In the genomic region with DNA sequence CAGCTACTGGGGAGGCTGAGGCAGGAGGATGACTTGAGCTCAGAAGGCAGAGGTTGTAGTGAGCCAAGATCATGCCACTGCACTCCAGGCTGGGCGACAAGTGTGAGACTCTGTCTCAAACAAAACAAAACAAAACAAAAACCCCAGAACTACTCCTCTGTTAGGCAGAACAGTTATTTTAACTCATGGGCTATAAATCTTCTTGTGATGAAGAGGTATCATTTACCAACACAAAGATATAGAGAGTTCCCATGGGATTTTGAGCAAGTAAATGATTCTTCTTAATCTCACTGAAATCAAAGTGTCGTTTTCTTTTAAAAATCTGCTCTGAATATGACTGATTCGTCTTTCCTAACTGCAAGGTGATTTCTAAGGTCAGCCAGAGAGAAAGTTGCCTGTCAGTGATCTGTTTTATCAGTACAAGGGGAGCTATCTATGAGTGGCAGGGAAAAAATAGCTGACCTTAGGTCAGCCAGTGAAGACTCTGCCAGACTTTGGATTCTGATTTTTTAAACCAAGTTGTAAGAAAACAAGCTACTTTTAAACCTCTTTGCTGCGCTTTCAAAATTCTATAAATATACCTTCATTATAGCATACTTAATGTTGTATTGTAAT, we compare ENCODE assay signal across 2 cellular contexts.
TF ChIP-seq lines count a peak whose summit lies in the region.

No MANE protein-coding gene starts in this region.

TF ChIP-seq in HepG2, 621 proteins besides CTCF, POLR2A, EP300 and RAD21 (continues in another document):
- TF ChIP-seq, protein P1, sequence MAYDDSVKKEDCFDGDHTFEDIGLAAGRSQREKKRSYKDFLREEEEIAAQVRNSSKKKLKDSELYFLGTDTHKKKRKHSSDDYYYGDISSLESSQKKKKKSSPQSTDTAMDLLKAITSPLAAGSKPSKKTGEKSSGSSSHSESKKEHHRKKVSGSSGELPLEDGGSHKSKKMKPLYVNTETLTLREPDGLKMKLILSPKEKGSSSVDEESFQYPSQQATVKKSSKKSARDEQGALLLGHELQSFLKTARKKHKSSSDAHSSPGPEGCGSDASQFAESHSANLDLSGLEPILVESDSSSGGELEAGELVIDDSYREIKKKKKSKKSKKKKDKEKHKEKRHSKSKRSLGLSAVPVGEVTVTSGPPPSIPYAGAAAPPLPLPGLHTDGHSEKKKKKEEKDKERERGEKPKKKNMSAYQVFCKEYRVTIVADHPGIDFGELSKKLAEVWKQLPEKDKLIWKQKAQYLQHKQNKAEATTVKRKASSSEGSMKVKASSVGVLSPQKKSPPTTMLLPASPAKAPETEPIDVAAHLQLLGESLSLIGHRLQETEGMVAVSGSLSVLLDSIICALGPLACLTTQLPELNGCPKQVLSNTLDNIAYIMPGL (CRISPR knock-in tag; IDR thresholded peaks at IDR 0.05; ENCODE audit: borderline replicate concordance in 1 of 2, low read depth in 1 of 2) = no peak
- TF ChIP-seq ZNF614 (CRISPR knock-in tag; IDR thresholded peaks at IDR 0.05; ENCODE audit: borderline replicate concordance) (no peak), BCL6 (CRISPR knock-in tag; IDR thresholded peaks at IDR 0.05) (0 out of 2 replicates have a peak, but pooled peaks have one; percentile 9), RFX5 (IDR thresholded peaks at IDR 0.05; ENCODE audit: low read depth, low read length) (no peak), GATAD2A (CRISPR knock-in tag; IDR thresholded peaks at IDR 0.05) (0 out of 2 replicates have a peak, but pooled peaks have one; percentile 17), ATAD3A (CRISPR knock-in tag; IDR thresholded peaks at IDR 0.05) (no peak), GATA4 (IDR thresholded peaks at IDR 0.05; ENCODE audit: borderline replicate concordance, low read depth) (no peak), HOXD1 (CRISPR knock-in tag; IDR thresholded peaks at IDR 0.05) (no peak), FOXA1 (IDR thresholded peaks at IDR 0.05) (no peak), FOXA1 (CRISPR knock-in tag; IDR thresholded peaks at IDR 0.05) (no peak), RNF2 (conservative IDR thresholded peaks at IDR 0.05; ENCODE audit: low read depth) (no peak), NR2F6 (IDR thresholded peaks at IDR 0.05) (no peak), NR2F6 (CRISPR knock-in tag; IDR thresholded peaks at IDR 0.05) (0 out of 2 replicates have a peak, but pooled peaks have one; percentile 11)
- TF ChIP-seq, protein P2, sequence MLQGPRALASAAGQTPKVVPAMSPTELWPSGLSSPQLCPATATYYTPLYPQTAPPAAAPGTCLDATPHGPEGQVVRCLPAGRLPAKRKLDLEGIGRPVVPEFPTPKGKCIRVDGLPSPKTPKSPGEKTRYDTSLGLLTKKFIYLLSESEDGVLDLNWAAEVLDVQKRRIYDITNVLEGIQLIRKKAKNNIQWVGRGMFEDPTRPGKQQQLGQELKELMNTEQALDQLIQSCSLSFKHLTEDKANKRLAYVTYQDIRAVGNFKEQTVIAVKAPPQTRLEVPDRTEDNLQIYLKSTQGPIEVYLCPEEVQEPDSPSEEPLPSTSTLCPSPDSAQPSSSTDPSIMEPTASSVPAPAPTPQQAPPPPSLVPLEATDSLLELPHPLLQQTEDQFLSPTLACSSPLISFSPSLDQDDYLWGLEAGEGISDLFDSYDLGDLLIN (CRISPR knock-in tag; IDR thresholded peaks at IDR 0.05; ENCODE audit: borderline replicate concordance) = no peak
- TF ChIP-seq, protein P3, sequence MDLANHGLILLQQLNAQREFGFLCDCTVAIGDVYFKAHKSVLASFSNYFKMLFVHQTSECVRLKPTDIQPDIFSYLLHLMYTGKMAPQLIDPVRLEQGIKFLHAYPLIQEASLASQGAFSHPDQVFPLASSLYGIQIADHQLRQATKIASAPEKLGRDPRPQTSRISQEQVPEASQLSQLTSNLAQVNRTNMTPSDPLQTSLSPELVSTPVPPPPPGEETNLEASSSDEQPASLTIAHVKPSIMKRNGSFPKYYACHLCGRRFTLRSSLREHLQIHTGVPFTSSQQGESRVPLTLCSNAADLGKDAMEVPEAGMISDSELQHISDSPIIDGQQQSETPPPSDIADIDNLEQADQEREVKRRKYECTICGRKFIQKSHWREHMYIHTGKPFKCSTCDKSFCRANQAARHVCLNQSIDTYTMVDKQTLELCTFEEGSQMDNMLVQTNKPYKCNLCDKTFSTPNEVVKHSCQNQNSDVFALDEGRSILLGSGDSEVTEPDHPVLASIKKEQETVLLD (CRISPR knock-in tag; IDR thresholded peaks at IDR 0.05; ENCODE audit: low read depth) = no peak
- TF ChIP-seq, protein P4, sequence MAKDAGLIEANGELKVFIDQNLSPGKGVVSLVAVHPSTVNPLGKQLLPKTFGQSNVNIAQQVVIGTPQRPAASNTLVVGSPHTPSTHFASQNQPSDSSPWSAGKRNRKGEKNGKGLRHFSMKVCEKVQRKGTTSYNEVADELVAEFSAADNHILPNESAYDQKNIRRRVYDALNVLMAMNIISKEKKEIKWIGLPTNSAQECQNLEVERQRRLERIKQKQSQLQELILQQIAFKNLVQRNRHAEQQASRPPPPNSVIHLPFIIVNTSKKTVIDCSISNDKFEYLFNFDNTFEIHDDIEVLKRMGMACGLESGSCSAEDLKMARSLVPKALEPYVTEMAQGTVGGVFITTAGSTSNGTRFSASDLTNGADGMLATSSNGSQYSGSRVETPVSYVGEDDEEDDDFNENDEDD (CRISPR knock-in tag; IDR thresholded peaks at IDR 0.05; ENCODE audit: borderline replicate concordance) = no peak
- TF ChIP-seq, protein P5, sequence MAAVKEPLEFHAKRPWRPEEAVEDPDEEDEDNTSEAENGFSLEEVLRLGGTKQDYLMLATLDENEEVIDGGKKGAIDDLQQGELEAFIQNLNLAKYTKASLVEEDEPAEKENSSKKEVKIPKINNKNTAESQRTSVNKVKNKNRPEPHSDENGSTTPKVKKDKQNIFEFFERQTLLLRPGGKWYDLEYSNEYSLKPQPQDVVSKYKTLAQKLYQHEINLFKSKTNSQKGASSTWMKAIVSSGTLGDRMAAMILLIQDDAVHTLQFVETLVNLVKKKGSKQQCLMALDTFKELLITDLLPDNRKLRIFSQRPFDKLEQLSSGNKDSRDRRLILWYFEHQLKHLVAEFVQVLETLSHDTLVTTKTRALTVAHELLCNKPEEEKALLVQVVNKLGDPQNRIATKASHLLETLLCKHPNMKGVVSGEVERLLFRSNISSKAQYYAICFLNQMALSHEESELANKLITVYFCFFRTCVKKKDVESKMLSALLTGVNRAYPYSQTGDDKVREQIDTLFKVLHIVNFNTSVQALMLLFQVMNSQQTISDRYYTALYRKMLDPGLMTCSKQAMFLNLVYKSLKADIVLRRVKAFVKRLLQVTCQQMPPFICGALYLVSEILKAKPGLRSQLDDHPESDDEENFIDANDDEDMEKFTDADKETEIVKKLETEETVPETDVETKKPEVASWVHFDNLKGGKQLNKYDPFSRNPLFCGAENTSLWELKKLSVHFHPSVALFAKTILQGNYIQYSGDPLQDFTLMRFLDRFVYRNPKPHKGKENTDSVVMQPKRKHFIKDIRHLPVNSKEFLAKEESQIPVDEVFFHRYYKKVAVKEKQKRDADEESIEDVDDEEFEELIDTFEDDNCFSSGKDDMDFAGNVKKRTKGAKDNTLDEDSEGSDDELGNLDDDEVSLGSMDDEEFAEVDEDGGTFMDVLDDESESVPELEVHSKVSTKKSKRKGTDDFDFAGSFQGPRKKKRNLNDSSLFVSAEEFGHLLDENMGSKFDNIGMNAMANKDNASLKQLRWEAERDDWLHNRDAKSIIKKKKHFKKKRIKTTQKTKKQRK (IDR thresholded peaks at IDR 0.05; ENCODE audit: low read length) = no peak

TF ChIP-seq in K562, 482 proteins besides CTCF, POLR2A, EP300 and RAD21:
- TF ChIP-seq, protein P6, sequence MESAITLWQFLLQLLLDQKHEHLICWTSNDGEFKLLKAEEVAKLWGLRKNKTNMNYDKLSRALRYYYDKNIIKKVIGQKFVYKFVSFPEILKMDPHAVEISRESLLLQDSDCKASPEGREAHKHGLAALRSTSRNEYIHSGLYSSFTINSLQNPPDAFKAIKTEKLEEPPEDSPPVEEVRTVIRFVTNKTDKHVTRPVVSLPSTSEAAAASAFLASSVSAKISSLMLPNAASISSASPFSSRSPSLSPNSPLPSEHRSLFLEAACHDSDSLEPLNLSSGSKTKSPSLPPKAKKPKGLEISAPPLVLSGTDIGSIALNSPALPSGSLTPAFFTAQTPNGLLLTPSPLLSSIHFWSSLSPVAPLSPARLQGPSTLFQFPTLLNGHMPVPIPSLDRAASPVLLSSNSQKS (CRISPR knock-in tag; IDR thresholded peaks at IDR 0.05) = no peak
- TF ChIP-seq NCOR1 (IDR thresholded peaks at IDR 0.05) (peak; percentile 23; the same call in 1 of the 2 replicates), DACH1 (IDR thresholded peaks at IDR 0.05; ENCODE audit: partially characterized antibody) (no peak), TEAD4 (IDR thresholded peaks at IDR 0.05; ENCODE audit: low read length) (peak; percentile 47; the same call in 1 of the 2 replicates), TEAD4 (CRISPR knock-in tag; IDR thresholded peaks at IDR 0.05; ENCODE audit: borderline replicate concordance) (no peak), CBFA2T2 (conservative IDR thresholded peaks at IDR 0.05) (peak; percentile 43), TAL1 (IDR thresholded peaks at IDR 0.05) (peak; percentile 49), ARID1B (IDR thresholded peaks at IDR 0.05) (peak; percentile 32; the same call in 1 of the 2 replicates), ZNF175 (CRISPR knock-in tag; IDR thresholded peaks at IDR 0.05; ENCODE audit: low read depth) (no peak), MEIS2 (IDR thresholded peaks at IDR 0.05; ENCODE audit: partially characterized antibody) (peak; percentile 7), BCOR (IDR thresholded peaks at IDR 0.05) (no peak), HDAC1 (IDR thresholded peaks at IDR 0.05) (peak in 1 of 2 experiments; percentile 42; a peak in 1 of 4 replicates), MED1 (CRISPR knock-in tag; IDR thresholded peaks at IDR 0.05; ENCODE audit: borderline replicate concordance) (no peak), CBFA2T3 (IDR thresholded peaks at IDR 0.05) (peak; percentile 70), ZNF41 (CRISPR knock-in tag; conservative IDR thresholded peaks at IDR 0.05) (no peak), ZNF23 (CRISPR knock-in tag; IDR thresholded peaks at IDR 0.05) (no peak), SMAD3 (CRISPR knock-in tag; conservative IDR thresholded peaks at IDR 0.05) (no peak), BDP1 (IDR thresholded peaks at IDR 0.05; ENCODE audit: insufficient read depth, insufficient read length) (no peak), RCOR1 (IDR thresholded peaks at IDR 0.05; ENCODE audit: borderline replicate concordance in 1 of 2, low read depth in 2 of 2, low read length in 2 of 2) (peak; percentile 11 to 88; a peak in 2 of 4 replicates), KDM1A (IDR thresholded peaks at IDR 0.05) (peak; percentile 93 to 94), CTBP1 (IDR thresholded peaks at IDR 0.05; ENCODE audit: borderline replicate concordance) (no peak)
- TF ChIP-seq, protein P7, sequence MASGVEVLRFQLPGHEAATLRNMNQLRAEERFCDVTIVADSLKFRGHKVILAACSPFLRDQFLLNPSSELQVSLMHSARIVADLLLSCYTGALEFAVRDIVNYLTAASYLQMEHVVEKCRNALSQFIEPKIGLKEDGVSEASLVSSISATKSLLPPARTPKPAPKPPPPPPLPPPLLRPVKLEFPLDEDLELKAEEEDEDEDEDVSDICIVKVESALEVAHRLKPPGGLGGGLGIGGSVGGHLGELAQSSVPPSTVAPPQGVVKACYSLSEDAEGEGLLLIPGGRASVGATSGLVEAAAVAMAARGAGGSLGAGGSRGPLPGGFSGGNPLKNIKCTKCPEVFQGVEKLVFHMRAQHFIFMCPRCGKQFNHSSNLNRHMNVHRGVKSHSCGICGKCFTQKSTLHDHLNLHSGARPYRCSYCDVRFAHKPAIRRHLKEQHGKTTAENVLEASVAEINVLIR (CRISPR knock-in tag; IDR thresholded peaks at IDR 0.05) = no peak
- TF ChIP-seq, protein P8, sequence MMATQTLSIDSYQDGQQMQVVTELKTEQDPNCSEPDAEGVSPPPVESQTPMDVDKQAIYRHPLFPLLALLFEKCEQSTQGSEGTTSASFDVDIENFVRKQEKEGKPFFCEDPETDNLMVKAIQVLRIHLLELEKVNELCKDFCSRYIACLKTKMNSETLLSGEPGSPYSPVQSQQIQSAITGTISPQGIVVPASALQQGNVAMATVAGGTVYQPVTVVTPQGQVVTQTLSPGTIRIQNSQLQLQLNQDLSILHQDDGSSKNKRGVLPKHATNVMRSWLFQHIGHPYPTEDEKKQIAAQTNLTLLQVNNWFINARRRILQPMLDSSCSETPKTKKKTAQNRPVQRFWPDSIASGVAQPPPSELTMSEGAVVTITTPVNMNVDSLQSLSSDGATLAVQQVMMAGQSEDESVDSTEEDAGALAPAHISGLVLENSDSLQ (IDR thresholded peaks at IDR 0.05) = peak; percentile 56; the same call in 1 of the 2 replicates
TF ChIP-seq in K562: peak in this region for 11.
